ENCODE assay signal across 17 cellular contexts in the genomic region with DNA sequence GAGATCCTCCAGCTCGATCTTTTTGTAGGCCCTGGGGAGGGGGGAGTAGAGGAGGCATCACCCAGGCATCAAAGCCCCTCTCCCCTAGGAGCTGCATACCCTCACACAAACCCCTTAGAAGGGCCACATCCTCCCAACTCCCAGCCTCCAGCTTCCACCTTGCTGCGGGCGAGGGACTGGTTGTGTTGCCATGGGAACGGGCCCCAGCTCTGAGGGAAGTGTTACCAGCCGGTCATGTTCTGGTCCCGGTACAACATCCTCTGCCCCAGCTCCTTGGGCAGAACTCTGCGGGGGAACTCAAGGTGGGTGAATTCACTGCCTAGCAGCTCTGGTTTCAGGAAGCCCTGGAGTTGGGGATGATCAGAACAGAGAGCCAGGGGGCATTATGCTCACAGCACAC. TPM values are rescaled to one million over a fixed set of nuclear protein-coding genes. Genes with fewer than 3 reads are reported as not detected.
A peak's percentile ranks its signal among the peaks of the same experiment; 100 is the strongest.
DNase-seq lines count a peak whose midpoint lies in the region; ATAC-seq and TF ChIP-seq lines count a peak whose summit lies in the region.
"Had no signal": no experiment of that assay in that cellular context is flagged by ENCODE, and none has a peak within 500 bp of the region (broad histone marks: within the 10 kb centered on the region; RNA-seq: fewer than 3 reads in every experiment).

No MANE protein-coding gene starts in this region.

- no peaks in the 10 kb centered on the region for H3K27me3 ChIP-seq in osteoblast (ENCODE audit: insufficient read depth, low read length)

- peaks cover 6% of the 10 kb centered on the region for H4K20me1 ChIP-seq in osteoblast (ENCODE audit: insufficient read depth, low read length)

- peaks cover 14% of the 10 kb centered on the region for H3K79me2 ChIP-seq in osteoblast (ENCODE audit: insufficient read depth, low read length)

- no peak overlapping the region for H3K4me2 ChIP-seq in osteoblast (ENCODE audit: insufficient read depth, low read length)
- H3K4me2 ChIP-seq: SK-N-SH had no signal

- H3K27ac ChIP-seq in coronary artery (no peak overlapping the region), osteoblast (ENCODE audit: low read depth, low read length) (no peak overlapping the region)

- H3K4me3 ChIP-seq in coronary artery: no peak overlapping the region
- H3K4me3 ChIP-seq in osteoblast (ENCODE audit: insufficient read depth, low read length): no peak overlapping the region

- peaks cover 27% of the 10 kb centered on the region for H3K4me1 ChIP-seq in ES-I3 (ENCODE audit: insufficient read depth, low read length)
- peaks cover 12% of the 10 kb centered on the region for H3K4me1 ChIP-seq in osteoblast (ENCODE audit: insufficient read depth, low read length)

- no peak for ATAC-seq in HG03097 (IDR thresholded peaks at IDR 0.05; ENCODE audit: low FRiP score, unreplicated experiment)
- ATAC-seq: HCT116, T-cell had no signal

- in situ Hi-C loops in KBM-7 (cut with MboI; ENCODE audit: low pct_unique_long_range_greater_than_20kb, low sequenced_read_pairs): no loop called here

- H2AFZ ChIP-seq in osteoblast (ENCODE audit: low read length): no peak overlapping the region

- H3K36me3 ChIP-seq in ES-I3 (ENCODE audit: insufficient read depth, low read length) (no peaks in the 10 kb centered on the region), osteoblast (ENCODE audit: insufficient read depth, low read length) (no peaks in the 10 kb centered on the region)

- 0 out of 2 replicates have a peak overlapping the region, but pooled peaks have one; percentile 3 for H3K9ac ChIP-seq in ES-I3 (ENCODE audit: low read depth, low read length)
- H3K9ac ChIP-seq: SK-N-SH had no signal

- DNase-seq in NCI-H748 (lab: John Stamatoyannopoulos, UW; ENCODE audit: unreplicated experiment): peak; percentile 28
- DNase-seq in NCI-H748 treated with DMSO at 0.1 percent for 48 hours (lab: John Stamatoyannopoulos, UW): no peak
- DNase-seq in coronary artery (ENCODE audit: low spot score): peak; percentile 73
- DNase-seq in osteoblast (ENCODE audit: insufficient read length, low spot score, missing footprints): peak; percentile 66
- no peak for DNase-seq in KBM-7
- DNase-seq: Caco-2, KG1, NCI-H1048, NCI-H1694, NCI-H2107, NCI-H446, SHP77, SK-N-SH, T-cell had no signal

- H3K9me3 ChIP-seq in ES-I3 (ENCODE audit: control insufficient read depth, insufficient read depth, low read length) (no peaks in the 10 kb centered on the region), osteoblast (ENCODE audit: low read depth, low read length) (no peaks in the 10 kb centered on the region)
- H3K9me3 ChIP-seq: Caco-2, SK-N-SH had no signal

- TF ChIP-seq CTCF in coronary artery (IDR thresholded peaks at IDR 0.05) (no peak), osteoblast (IDR thresholded peaks at IDR 0.05; ENCODE audit: extremely low read depth, low read depth, low read length) (no peak)

RNA-seq across cellular contexts. Expression of gene PPM1J, which starts 4.1 kb away (rescaled TPM):
- 0.59 and 1.1 TPM in 2 replicates for total RNA-seq in osteoblast

RNA-seq across cellular contexts. Expression of gene RHOC, which starts 4.1 kb away (rescaled TPM):
- total RNA-seq in osteoblast: 276 and 325 TPM in 2 replicates

RNA-seq across cellular contexts. Expression of gene MOV10, which starts 36.6 kb away (rescaled TPM):
- 35.1 and 38.7 TPM in 2 replicates for total RNA-seq in osteoblast

Comparison
In these comparisons a context has a peak if more than half of its experiments do, and no peak if none do; other contexts are left out.
1. DNase-seq: peak in NCI-H748 (single experiment), coronary artery (single experiment) and osteoblast (single experiment); none in NCI-H748 treated with DMSO at 0.1 percent for 48 hours (single experiment) and KBM-7 (single experiment).